Comparison of ENCODE assay signal across 14 cellular contexts in genomic region chr7:66768865-66769832, GRCh38. TPM values are rescaled to one million over a fixed set of nuclear protein-coding genes. Genes with fewer than 3 reads are reported as not detected.
DNase-seq lines count a peak whose midpoint lies in the region; ATAC-seq, FAIRE-seq and TF ChIP-seq lines count a peak whose summit lies in the region.
"Had no signal": no experiment of that assay in that cellular context is flagged by ENCODE, and none has a peak within 500 bp of the region (broad histone marks: within the 10 kb centered on the region; RNA-seq: fewer than 3 reads in every experiment).

No MANE protein-coding gene starts in this region.

- 27% methylated on average over 5 of the region's 5 CpGs for WGBS in K562 (ENCODE audit: insufficient coverage, low coverage, missing lambda C conversion rate)

- H3K4me1 Mint-ChIP-seq in nephron: peaks cover 23% of the 10 kb centered on the region

- H3K4me1 ChIP-seq in K562 (replicated peaks in 1 of 2; ENCODE audit: control insufficient read depth in 2 of 2, insufficient read depth in 2 of 2, low read length in 2 of 2) (peaks cover 0 to 18% of the 10 kb centered on the region in 2 experiments; a peak in 2 of 5 replicates), uterus (no peaks in the 10 kb centered on the region)

- H3K4me2 ChIP-seq in K562 (ENCODE audit: insufficient read depth, low read length): no peak overlapping the region

- no peak for FAIRE-seq in K562 (lab: Jason Lieb, UNC)
- FAIRE-seq: colon had no signal

- H3K9me3 Mint-ChIP-seq in nephron: peaks cover 5% of the 10 kb centered on the region
- H3K9me3 Mint-ChIP-seq: activated naive CD4-positive, alpha-beta T cell treated with anti-CD3 and anti-CD28 coated beads, Interleukin-2, amount 50 U/mL, for 72 hours; H9 had no signal

- CTCF ChIA-PET in K562 (lab: Yijun Ruan, JAX; ENCODE audit: low intra/inter-chr PET ratio): no interaction called here

- peaks cover 16% of the 10 kb centered on the region for H3K79me2 ChIP-seq in K562 (ENCODE audit: control insufficient read depth, insufficient read depth, low read length)

- no peaks in the 10 kb centered on the region for H3K27me3 Mint-ChIP-seq in nephron (ENCODE audit: low read depth)

- POLR2A ChIA-PET in K562 (lab: Yijun Ruan, JAX): interaction anchor here (1.0 kb wide), 1 partner anchor 10 kb away, joined by 3 read pairs; no protein-coding TSS in a partner anchor

- ATAC-seq in GM18502 (IDR thresholded peaks at IDR 0.05; ENCODE audit: poor library complexity, unreplicated experiment): peak; percentile 54
- ATAC-seq in HG03432 (IDR thresholded peaks at IDR 0.05; ENCODE audit: unreplicated experiment): peak; percentile 51
- no peak for ATAC-seq in K562
- ATAC-seq: activated CD8-positive, alpha-beta T cell treated with anti-CD3 and anti-CD28 coated beads, Interleukin-2, amount 10 ng/mL, durations not matched to agents 7 days and 5 days; activated naive CD4-positive, alpha-beta T cell treated with anti-CD3 and anti-CD28 coated beads, Interleukin-2, amount 50 U/mL, for 72 hours; sciatic nerve had no signal

- in situ Hi-C loops in K562 (cut with MboI): no loop called here

- H2AFZ ChIP-seq in K562 (ENCODE audit: low read depth, low read length): no peak overlapping the region

- no peaks in the 10 kb centered on the region for H3K27me3 ChIP-seq in K562 (ENCODE audit: control insufficient read depth in 2 of 2, insufficient read depth in 2 of 2, low read length in 2 of 2)
- no peaks in the 10 kb centered on the region for H3K27me3 ChIP-seq in uterus

- H3K27ac ChIP-seq in K562 (ENCODE audit: extremely low read depth, low read depth, low read length) (no peak overlapping the region), substantia nigra (ENCODE audit: low read depth, low read length, poor library complexity, severe bottlenecking) (no peak overlapping the region), uterus (no peak overlapping the region)

- intact Hi-C loops in K562 (cut with micrococcal nuclease): no loop called here
- intact Hi-C loops in uterus (cut with DNase I; ENCODE audit: low total_unique reads): no loop called here

- no TSS peak for BruUV-seq in K562 (replicated peaks; lab: Mats Ljungman, UMichigan)

- H3K4me3 ChIP-seq in K562: no peak overlapping the region
- no peak overlapping the region for H3K4me3 ChIP-seq in uterus
- H3K4me3 ChIP-seq: thoracic aorta had no signal

- H3K9me1 ChIP-seq in K562 (ENCODE audit: control insufficient read depth, insufficient read depth, low read length): no peaks in the 10 kb centered on the region

- no peak for DNase-seq in K562 (ENCODE audit: extremely low read depth in 1 of 4, low spot score in 3 of 4)
- DNase-seq in substantia nigra (lab: John Stamatoyannopoulos, UW): no peak
- no peak for DNase-seq in AG20443 (ENCODE audit: low spot score)
- no peak for DNase-seq in uterus
- DNase-seq: activated CD8-positive, alpha-beta T cell treated with anti-CD3 and anti-CD28 coated beads, Interleukin-2, amount 10 ng/mL, durations not matched to agents 7 days and 5 days; H9; NCI-H2081 had no signal

- no peak for TF ChIP-seq RAD21 in K562 (CRISPR knock-in tag; conservative IDR thresholded peaks at IDR 0.05 in 1 of 2, IDR thresholded peaks at IDR 0.05 in 1 of 2)

- no peaks in the 10 kb centered on the region for H3K9me3 ChIP-seq in K562 (replicated peaks; ENCODE audit: control insufficient read depth, insufficient read depth, low read depth, low read length)
- H3K9me3 ChIP-seq in uterus: no peaks in the 10 kb centered on the region
- H3K9me3 ChIP-seq: thoracic aorta had no signal

- H3K27ac Mint-ChIP-seq in nephron: peak overlapping the region; percentile 50 to 77 (median 57)
- H3K27ac Mint-ChIP-seq: H9 had no signal

- TF ChIP-seq POLR2A in K562 (conservative IDR thresholded peaks at IDR 0.05) (no peak), uterus (IDR thresholded peaks at IDR 0.05) (no peak)

- peaks cover 33% of the 10 kb centered on the region for H3K36me3 Mint-ChIP-seq in nephron (ENCODE audit: low read depth)

- peaks cover 16% of the 10 kb centered on the region; the same call in 1 of the 3 replicates for H3K36me3 ChIP-seq in K562 (ENCODE audit: control insufficient read depth, insufficient read depth, low read length)
- no peaks in the 10 kb centered on the region for H3K36me3 ChIP-seq in uterus

- no peak overlapping the region for H3K4me3 Mint-ChIP-seq in nephron
- H3K4me3 Mint-ChIP-seq: activated CD8-positive, alpha-beta T cell treated with anti-CD3 and anti-CD28 coated beads, Interleukin-2, amount 10 ng/mL, durations not matched to agents 7 days and 5 days; H9 had no signal

- TF ChIP-seq CTCF in K562 (IDR thresholded peaks at IDR 0.05 in 2 of 3, conservative IDR thresholded peaks at IDR 0.05 in 1 of 3; ENCODE audit: insufficient read depth in 2 of 3, low read depth in 1 of 3, low read length in 3 of 3) (no peak), nephron (IDR thresholded peaks at IDR 0.05; ENCODE audit: unreplicated experiment in 3 of 3) (no peak), uterus (IDR thresholded peaks at IDR 0.05) (no peak)

- TF ChIP-seq EP300 in K562 (IDR thresholded peaks at IDR 0.05; ENCODE audit: low read length): no peak

- H4K20me1 ChIP-seq in K562 (replicated peaks; ENCODE audit: control insufficient read depth, insufficient read depth, low read length): peaks cover 3% of the 10 kb centered on the region; the same call in 1 of the 2 replicates

- H3K9ac ChIP-seq in K562 (ENCODE audit: insufficient read depth in 1 of 2, low read depth in 2 of 2, low read length in 2 of 2): no peak overlapping the region

TF ChIP-seq in K562, 482 proteins besides CTCF, POLR2A, EP300 and RAD21:
- TF ChIP-seq SPI1 (IDR thresholded peaks at IDR 0.05; ENCODE audit: borderline replicate concordance, low read depth, low read length) (peak; percentile 23; the same call in 1 of the 2 replicates), PBX2 (CRISPR knock-in tag; IDR thresholded peaks at IDR 0.05; ENCODE audit: low read depth) (no peak), PBX2 (tag; conservative IDR thresholded peaks at IDR 0.05; ENCODE audit: low read depth) (0 out of 2 replicates have a peak, but pooled peaks have one; percentile 11), SMARCC2 (IDR thresholded peaks at IDR 0.05; ENCODE audit: low read depth) (no peak)

RNA-seq across cellular contexts. Expression of gene RABGEF1, which starts 28.6 kb away (rescaled TPM):
- total RNA-seq in K562 (2011; cell fraction: chromatin; rRNA removed; ENCODE audit: low replicate concordance): 18.1 and 28.8 TPM in 2 replicates
- 14.2 and 14.7 TPM in 2 replicates for total RNA-seq in K562 (2011; cell fraction: nucleolus; rRNA removed)
- 16.9 TPM in 2 replicates for total RNA-seq in K562 (2011; cell fraction: nucleoplasm; rRNA removed)
- total RNA-seq in K562 (2014; rRNA removed) (13.1 and 18.6 TPM in 2 replicates), K562 (2014; rRNA removed; fragmentation: Illumina TruSeq; extraction: Trizol) (20.5 and 24.0 TPM in 2 replicates), K562 (2015; rRNA removed; fragmentation: Illumina TruSeq; extraction: Trizol) (21.4 and 22.8 TPM in 2 replicates), K562 (2021) (18.2 and 20.7 TPM in 2 replicates), uterus (10 to 100 TPM; 13.1 to 38.3 (median 25.4) TPM)
- polyA plus RNA-seq in K562 (2011; rRNA removed) (21.1 and 27.4 TPM in 2 replicates), K562 (2014; fragmentation: Illumina TruSeq; extraction: Trizol) (23.7 and 29.3 TPM in 2 replicates), K562 (2014; fragmentation: Nextera tagmentation; extraction: Ambion mirVana) (10 to 100 TPM in 1 of 2 experiments, 1 to 10 TPM in 1; 7.0 to 11.5 TPM), K562 (2014; rRNA removed) (15.1 and 16.3 TPM in 2 replicates)
- polyA plus RNA-seq in K562 (2011; cell fraction: cytosol; rRNA removed): 17.3 and 26.0 TPM in 2 replicates
- polyA plus RNA-seq in K562 (2011; cell fraction: nucleus; rRNA removed): 18.6 and 24.6 TPM in 2 replicates
- polyA plus RNA-seq in K562 (2012): 16.3 and 17.0 TPM in 2 replicates
- polyA minus RNA-seq in K562 (2011; rRNA and poly(A)+ RNA removed): 27.8 and 44.4 TPM in 2 replicates
- 9.0 and 18.9 TPM in 2 replicates for polyA minus RNA-seq in K562 (2011; cell fraction: cytosol; rRNA and poly(A)+ RNA removed)
- 9.8 and 10.8 TPM in 2 replicates for polyA minus RNA-seq in K562 (2011; cell fraction: nucleus; rRNA and poly(A)+ RNA removed)
